2 cellular contexts compared by ENCODE assay signal in genomic region chr11:46105134-46105628, GRCh38.
TF ChIP-seq lines count a peak whose summit lies in the region.

No MANE protein-coding gene starts in this region.

TF ChIP-seq in HEK293, 187 proteins besides CTCF, POLR2A, EP300 and RAD21 (continued from another document):
- peak; percentile 58 for TF ChIP-seq PATZ1 (tag by site-specific recombination; IDR thresholded peaks at IDR 0.05)
- TF ChIP-seq ZNF600 (tag by site-specific recombination; IDR thresholded peaks at IDR 0.05): peak; percentile 51; the same call in 1 of the 2 replicates
- TF ChIP-seq ZNF18 (tag by site-specific recombination; IDR thresholded peaks at IDR 0.05): no peak

TF ChIP-seq in WTC11, 78 proteins besides CTCF, POLR2A, EP300 and RAD21 (continued from another document):
- TF ChIP-seq GABPB1 (CRISPR knock-in tag; IDR thresholded peaks at IDR 0.05) (no peak), STAT6 (CRISPR knock-in tag; conservative IDR thresholded peaks at IDR 0.05; ENCODE audit: low read depth) (no peak), EMX1 (CRISPR knock-in tag; IDR thresholded peaks at IDR 0.05) (no peak), FOXK1 (CRISPR knock-in tag; IDR thresholded peaks at IDR 0.05) (no peak), SMAD3 (CRISPR knock-in tag; IDR thresholded peaks at IDR 0.05; ENCODE audit: borderline replicate concordance) (no peak), ZMAT4 (CRISPR knock-in tag; IDR thresholded peaks at IDR 0.05) (no peak), ESRRA (CRISPR knock-in tag; IDR thresholded peaks at IDR 0.05; ENCODE audit: borderline replicate concordance) (no peak), FOXP1 (CRISPR knock-in tag; IDR thresholded peaks at IDR 0.05; ENCODE audit: borderline replicate concordance) (no peak)
